Comparison of ENCODE assay signal across 19 cellular contexts in the genomic region with DNA sequence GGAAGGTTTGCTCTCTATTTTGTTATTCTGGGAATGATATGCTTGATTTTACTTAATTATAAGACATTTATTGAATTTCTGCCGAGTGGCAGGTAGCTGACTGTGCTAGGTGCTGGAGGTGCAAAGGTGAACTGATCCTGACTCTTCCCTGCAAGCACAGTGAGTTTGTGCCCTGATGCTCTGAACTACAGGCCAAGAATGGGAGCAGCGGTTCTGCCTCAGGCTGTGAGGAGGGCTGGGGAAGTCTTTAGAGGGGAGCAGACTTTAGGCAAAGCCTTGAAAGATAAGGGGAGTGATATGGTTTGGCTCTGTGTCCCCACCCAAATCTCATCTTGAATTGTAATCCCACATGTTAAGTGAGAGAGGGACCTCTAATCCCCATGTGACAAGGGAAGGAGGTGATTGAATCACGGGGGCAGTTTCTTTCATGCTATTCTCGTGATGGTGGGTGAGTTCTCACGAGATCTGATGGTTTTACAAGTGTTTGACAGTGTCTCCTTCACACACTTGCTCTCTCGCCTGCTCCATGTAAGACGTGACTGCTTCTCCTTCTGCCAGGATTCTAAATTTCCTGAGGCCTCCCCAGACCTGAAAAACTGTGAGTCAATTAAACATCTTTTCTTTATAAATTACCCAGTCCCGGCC.
DNase-seq lines count a peak whose midpoint lies in the region; ATAC-seq, FAIRE-seq and TF ChIP-seq lines count a peak whose summit lies in the region.
"Had no signal": no experiment of that assay in that cellular context is flagged by ENCODE, and none has a peak within 500 bp of the region (broad histone marks: within the 10 kb centered on the region; RNA-seq: fewer than 3 reads in every experiment).

No MANE protein-coding gene starts in this region.

- H3K4me2 ChIP-seq in HepG2 (ENCODE audit: low read depth, low read length): peak overlapping the region; percentile 69

- no peak for TF ChIP-seq EP300 in HepG2 (IDR thresholded peaks at IDR 0.05; ENCODE audit: low read depth in 2 of 2, low read length in 2 of 2)
- no peak for TF ChIP-seq EP300 in HepG2 (CRISPR knock-in tag; IDR thresholded peaks at IDR 0.05; ENCODE audit: borderline replicate concordance)

- peak overlapping the region; percentile 35 for H2AFZ ChIP-seq in HepG2 (ENCODE audit: low read length)

- no peak overlapping the region for H3K4me3 Mint-ChIP-seq in WTC11
- H3K4me3 Mint-ChIP-seq in nephron progenitor cell: no peak overlapping the region
- H3K4me3 Mint-ChIP-seq: CD14-positive monocyte had no signal

- CTCF ChIA-PET in HepG2 (lab: Yijun Ruan, JAX; ENCODE audit: low intra/inter-chr PET ratio, low total read pairs): no interaction called here
- CTCF ChIA-PET in WTC11 (lab: Charles Lee): interaction anchor here (0.6 to 1.1 kb wide), 2 partner anchors 29 to 143 kb away, joined by 3 to 4 read pairs; partner anchors contain the start of gene SPRY4

- no peaks in the 10 kb centered on the region for H3K27me3 Mint-ChIP-seq in WTC11 (ENCODE audit: low read depth)
- peaks cover 5% of the 10 kb centered on the region for H3K27me3 Mint-ChIP-seq in nephron progenitor cell (ENCODE audit: low read depth, poor library complexity)

- H3K36me3 Mint-ChIP-seq in WTC11: no peaks in the 10 kb centered on the region
- H3K36me3 Mint-ChIP-seq in nephron progenitor cell (ENCODE audit: low read depth): no peaks in the 10 kb centered on the region
- H3K36me3 Mint-ChIP-seq: CD14-positive monocyte had no signal

- H3K4me1 ChIP-seq in HepG2 (ENCODE audit: insufficient read depth, low read length): peaks cover 58% of the 10 kb centered on the region
- no peaks in the 10 kb centered on the region for H3K4me1 ChIP-seq in right lobe of liver

- H4K20me1 ChIP-seq in HepG2 (ENCODE audit: insufficient read depth, low read length): no peaks in the 10 kb centered on the region

- H3K4me3 ChIP-seq in HepG2 (replicated peaks in 1 of 3; ENCODE audit: insufficient read depth in 1 of 3, low read depth in 2 of 3, low read length in 3 of 3) (peak overlapping the region; percentile 11 to 46 (median 17); a peak in 5 of 6 replicates), right lobe of liver (no peak overlapping the region)
- H3K4me3 ChIP-seq: MG63 had no signal

- no peak for FAIRE-seq in HepG2 (lab: Jason Lieb, UNC)
- FAIRE-seq: GM12892, H54 had no signal

- TF ChIP-seq POLR2A in HepG2 (IDR thresholded peaks at IDR 0.05; ENCODE audit: insufficient read depth in 1 of 2, low read depth in 2 of 2, low read length in 2 of 2) (no peak), right lobe of liver (IDR thresholded peaks at IDR 0.05) (no peak)

- intact Hi-C loops in HepG2 (cut with micrococcal nuclease; ENCODE audit: unreplicated experiment) (no loop called here), right lobe of liver (cut with DNase I) (no loop called here)

- peaks cover 0 to 10% of the 10 kb centered on the region in 2 experiments; a peak in 3 of 5 replicates for H3K27me3 ChIP-seq in HepG2 (ENCODE audit: control insufficient read depth in 1 of 2, insufficient read depth in 2 of 2, low read length in 2 of 2)
- H3K27me3 ChIP-seq in right lobe of liver: no peaks in the 10 kb centered on the region
- H3K27me3 ChIP-seq: MG63 had no signal

- no peaks in the 10 kb centered on the region for H3K9me3 Mint-ChIP-seq in WTC11
- no peaks in the 10 kb centered on the region for H3K9me3 Mint-ChIP-seq in nephron progenitor cell
- H3K9me3 Mint-ChIP-seq: CD14-positive monocyte had no signal

- H3K27ac Mint-ChIP-seq in WTC11 (peak overlapping the region; percentile 1; the same call in 1 of the 2 replicates), nephron progenitor cell (peak overlapping the region; percentile 72)
- H3K27ac Mint-ChIP-seq: CD14-positive monocyte had no signal

- DNase-seq in HepG2 (ENCODE audit: low spot score) (peak; percentile 35), right lobe of liver (no peak), WTC11 (ENCODE audit: low spot score) (no peak), nephron progenitor cell (no peak), SKM-1 treated with dmso at 0.1 percent for 144 hours (lab: John Stamatoyannopoulos, UW; ENCODE audit: unreplicated experiment) (no peak), hippocampal formation (lab: John Stamatoyannopoulos, UW) (no peak)
- no peak for DNase-seq in activated CD8-positive, alpha-beta memory T cell treated with anti-CD3 and anti-CD28 coated beads for 24 hours
- DNase-seq: AML-193, GF-D8, Karpas-422, MG63, NCI-H187, NCI-H510A, NCI-H774 had no signal

- H3K4me1 Mint-ChIP-seq in WTC11 (peaks cover 46% of the 10 kb centered on the region), nephron progenitor cell (peaks cover 42% of the 10 kb centered on the region)
- H3K4me1 Mint-ChIP-seq: CD14-positive monocyte had no signal

- POLR2A ChIA-PET in HepG2 (lab: Yijun Ruan, JAX) (no interaction called here), WTC11 (lab: Charles Lee) (interaction anchor here (0.6 kb wide), 1 partner anchor 1723 kb away, joined by 3 read pairs; no protein-coding TSS in a partner anchor)

- BruUV-seq in HepG2 (replicated peaks; lab: Mats Ljungman, UMichigan): no TSS peak

- no peak for TF ChIP-seq CTCF in HepG2 (CRISPR knock-in tag; IDR thresholded peaks at IDR 0.05)
- no peak for TF ChIP-seq CTCF in right lobe of liver (IDR thresholded peaks at IDR 0.05)
- no peak for TF ChIP-seq CTCF in WTC11 (IDR thresholded peaks at IDR 0.05)
- no peak for TF ChIP-seq CTCF in nephron progenitor cell (IDR thresholded peaks at IDR 0.05)

- no peak for TF ChIP-seq RAD21 in HepG2 (CRISPR knock-in tag; IDR thresholded peaks at IDR 0.05)

- in situ Hi-C loops in HepG2 (cut with HindIII; ENCODE audit: extremely low pct_ligation_motif_present, low pct_unique_long_range_greater_than_20kb): no loop called here

- H3K9me3 ChIP-seq in HepG2 (ENCODE audit: low read length) (no peaks in the 10 kb centered on the region), right lobe of liver (no peaks in the 10 kb centered on the region)
- H3K9me3 ChIP-seq: MG63 had no signal

- H3K36me3 ChIP-seq in HepG2 (replicated peaks in 1 of 2; ENCODE audit: control insufficient read depth in 1 of 2, insufficient read depth in 2 of 2, low read length in 2 of 2) (no peaks in the 10 kb centered on the region), right lobe of liver (no peaks in the 10 kb centered on the region)
- H3K36me3 ChIP-seq: MG63 had no signal

- H3K9ac ChIP-seq in HepG2 (ENCODE audit: insufficient read depth, low read depth, low read length): no peak overlapping the region

- 21% methylated on average over 8 of the region's 8 CpGs for WGBS in HepG2 (ENCODE audit: low lambda C conversion rate)
- 77% methylated on average over 7 of the region's 8 CpGs for WGBS in right lobe of liver (ENCODE audit: insufficient coverage, low coverage, low lambda C conversion rate, missing lambda C conversion rate)

- H3K27ac ChIP-seq in HepG2 (ENCODE audit: extremely low read length, insufficient read depth, low read length) (no peak overlapping the region), right lobe of liver (no peak overlapping the region)

- ATAC-seq in HepG2: peak; percentile 80
- no peak for ATAC-seq in right lobe of liver
- peak; percentile 39; the same call in 1 of the 2 replicates for ATAC-seq in WTC11
- ATAC-seq: Panc1, Right ventricle myocardium inferior had no signal

- no peaks in the 10 kb centered on the region for H3K79me2 ChIP-seq in HepG2 (ENCODE audit: insufficient read depth, low read length)

TF ChIP-seq in HepG2, 621 proteins besides CTCF, POLR2A, EP300 and RAD21 (continues in another document):
- TF ChIP-seq ZNF263 (CRISPR knock-in tag; IDR thresholded peaks at IDR 0.05): peak; percentile 73
- peak; percentile 69; the same call in 1 of the 2 replicates for TF ChIP-seq ZSCAN9 (CRISPR knock-in tag; IDR thresholded peaks at IDR 0.05; ENCODE audit: borderline replicate concordance)
- no peak for TF ChIP-seq ARNT (IDR thresholded peaks at IDR 0.05)
- TF ChIP-seq ZSCAN25 (CRISPR knock-in tag; IDR thresholded peaks at IDR 0.05): peak; percentile 69; the same call in 1 of the 2 replicates
- no peak for TF ChIP-seq POLR2AphosphoS2 (IDR thresholded peaks at IDR 0.05; ENCODE audit: low read depth, low read length)
- TF ChIP-seq KDM6A (CRISPR knock-in tag; IDR thresholded peaks at IDR 0.05; ENCODE audit: low read depth): no peak
- TF ChIP-seq CHD2 (IDR thresholded peaks at IDR 0.05; ENCODE audit: low read depth, low read length): peak; percentile 89
- TF ChIP-seq DMAP1 (CRISPR knock-in tag; IDR thresholded peaks at IDR 0.05): no peak
- no peak for TF ChIP-seq BCL6 (CRISPR knock-in tag; IDR thresholded peaks at IDR 0.05)
- TF ChIP-seq CENPT (CRISPR knock-in tag; IDR thresholded peaks at IDR 0.05; ENCODE audit: low read depth): no peak

TF ChIP-seq in WTC11, 78 proteins besides CTCF, POLR2A, EP300 and RAD21:
- TF ChIP-seq FOXP4 (CRISPR knock-in tag; IDR thresholded peaks at IDR 0.05) (no peak), ZMAT4 (CRISPR knock-in tag; IDR thresholded peaks at IDR 0.05) (no peak), GABPB1 (CRISPR knock-in tag; IDR thresholded peaks at IDR 0.05) (no peak), MLX (CRISPR knock-in tag; IDR thresholded peaks at IDR 0.05) (no peak)

Comparison
In these comparisons a context has a peak if more than half of its experiments do, and no peak if none do; other contexts are left out.
1. ATAC-seq: peak in HepG2 (single experiment) and WTC11 (single experiment); none in right lobe of liver (0 of 4).
2. H3K4me3 ChIP-seq: peak in HepG2 (3 of 3); none in right lobe of liver (0 of 3).
3. Of the 50 proteins assayed by ChIP-seq in both HepG2 and WTC11: peak only in HepG2: ZNF263; only in WTC11: none; in both: none; in neither: 49.